In genomic region chrX:47562615-47563243, GRCh38 we compare ENCODE assay signal across 8 cellular contexts. TPM values are rescaled to one million over a fixed set of nuclear protein-coding genes. Genes with fewer than 3 reads are reported as not detected.
DNase-seq lines count a peak whose midpoint lies in the region; ATAC-seq, FAIRE-seq and TF ChIP-seq lines count a peak whose summit lies in the region.

No MANE protein-coding gene starts in this region.

- peaks cover 13% of the 10 kb centered on the region for H3K4me1 ChIP-seq in endothelial cell of umbilical vein (ENCODE audit: control insufficient read depth, extremely low read depth, insufficient read depth, low read length)
- peaks cover 0 to 29% (median 6%) of the 10 kb centered on the region in 4 donors for H3K4me1 ChIP-seq in transverse colon

- H3K4me3 ChIP-seq in endothelial cell of umbilical vein (replicated peaks in 1 of 3; ENCODE audit: insufficient read depth in 1 of 3, low read depth in 1 of 3, low read length in 3 of 3) (no peak overlapping the region), transverse colon (no peak overlapping the region)

- H3K9me1 ChIP-seq in endothelial cell of umbilical vein (replicated peaks; ENCODE audit: control insufficient read depth, extremely low read depth, insufficient read depth, low read length) = no peaks in the 10 kb centered on the region

- H3K27ac ChIP-seq in RWPE1 (peak overlapping the region; percentile 88), endothelial cell of umbilical vein (ENCODE audit: insufficient read depth, low read depth, low read length) (no peak overlapping the region), transverse colon (no peak overlapping the region)

- in situ Hi-C loops in transverse colon (cut with MboI; ENCODE audit: low pct_ligation_motif_present in 1 of 4, low pct_unique_long_range_greater_than_20kb in 1 of 4, low sequenced_read_pairs in 3 of 4) = loop anchor here in 1 of 4 donors (10.0 kb wide), 1 partner anchor 82 kb away; no protein-coding TSS in a partner anchor

- no peaks in the 10 kb centered on the region for H3K36me3 ChIP-seq in endothelial cell of umbilical vein (ENCODE audit: control insufficient read depth in 2 of 2, extremely low read depth in 1 of 2, insufficient read depth in 2 of 2, low read length in 2 of 2)
- H3K36me3 ChIP-seq in transverse colon = peaks cover 0 to 5% (median 0%) of the 10 kb centered on the region in 4 donors

- CTCF ChIA-PET in RWPE1 (lab: Yijun Ruan, JAX) = no interaction called here
- CTCF ChIA-PET in endothelial cell of umbilical vein (lab: Charles Lee) = interaction anchor here (0.9 to 1.4 kb wide), 2 partner anchors 20 to 82 kb away, joined by 4 to 9 read pairs; partner anchors contain the start of gene TIMP1

- H3K4me2 ChIP-seq in endothelial cell of umbilical vein (ENCODE audit: insufficient read depth, low read length) = no peak overlapping the region

- H4K20me1 ChIP-seq in endothelial cell of umbilical vein (replicated peaks; ENCODE audit: control insufficient read depth, extremely low read depth, insufficient read depth, low read length) = no peaks in the 10 kb centered on the region

- dilution Hi-C loops in endothelial cell of umbilical vein (cut with MboI; ENCODE audit: extremely low pct_ligation_motif_present, low sequenced_read_pairs) = no loop called here

- peak; percentile 21 for DNase-seq in stimulated activated CD4-positive, alpha-beta T cell treated with anti-CD3 and anti-CD28 coated beads, Interleukin-1b, Interleukin-23, amount 100 ng/mL, for 48 hours
- no peak for DNase-seq in stimulated activated CD4-positive, alpha-beta T cell treated with anti-CD3 and anti-CD28 coated beads, Interleukin-12 subunit alpha, Interleukin-12 subunit beta, amount 100 ng/mL, for 4 hours
- DNase-seq in RWPE1 (ENCODE audit: low spot score) (no peak), endothelial cell of umbilical vein (ENCODE audit: low read depth, low spot score) (peak; percentile 47), transverse colon (no peak), D341Med (ENCODE audit: low spot score) (no peak), left cardiac atrium (no peak)

- TF ChIP-seq POLR2A in endothelial cell of umbilical vein (IDR thresholded peaks at IDR 0.05; ENCODE audit: low read depth, low read length) = no peak
- TF ChIP-seq POLR2A in transverse colon (IDR thresholded peaks at IDR 0.05) = no peak

- no peak for ATAC-seq in GM18873 (IDR thresholded peaks at IDR 0.05; ENCODE audit: low FRiP score, unreplicated experiment)
- no peak for ATAC-seq in left cardiac atrium

- peak; percentile 88 for FAIRE-seq in endothelial cell of umbilical vein (lab: Jason Lieb, UNC)

- POLR2A ChIA-PET in RWPE1 (lab: Yijun Ruan, JAX; ENCODE audit: low non-redundant PET) (no interaction called here), endothelial cell of umbilical vein (lab: Charles Lee) (no interaction called here)

- TF ChIP-seq EP300 in transverse colon (IDR thresholded peaks at IDR 0.05; ENCODE audit: low read depth) = no peak

- no peak for TF ChIP-seq CTCF in RWPE1 (conservative IDR thresholded peaks at IDR 0.05; ENCODE audit: low read depth)
- peak; percentile 17 to 47 for TF ChIP-seq CTCF in endothelial cell of umbilical vein (IDR thresholded peaks at IDR 0.05; ENCODE audit: extremely low read depth in 1 of 2, insufficient read depth in 1 of 2, low read depth in 1 of 2, low read length in 2 of 2)
- TF ChIP-seq CTCF in transverse colon (IDR thresholded peaks at IDR 0.05) = peak in 3 of 5 experiments; percentile 12 to 19 (median 16)

- H3K79me2 ChIP-seq in endothelial cell of umbilical vein (ENCODE audit: control insufficient read depth, insufficient read depth, low read length) = peaks cover 19% of the 10 kb centered on the region

- BruUV-seq in endothelial cell of umbilical vein (replicated peaks; lab: Mats Ljungman, UMichigan) = no TSS peak

- WGBS in transverse colon (ENCODE audit: low coverage in 1 of 2), 2 donors = 71% methylated on average over 13 of the region's 13 CpGs; no CpG with 5 or more reads in 1 of the 2 donors

- H2AFZ ChIP-seq in endothelial cell of umbilical vein (ENCODE audit: low read depth, low read length) = no peak overlapping the region

- no peaks in the 10 kb centered on the region for H3K9me3 ChIP-seq in endothelial cell of umbilical vein (replicated peaks; ENCODE audit: control insufficient read depth, insufficient read depth, low read length)
- no peaks in the 10 kb centered on the region for H3K9me3 ChIP-seq in transverse colon

- H3K27me3 ChIP-seq in endothelial cell of umbilical vein (ENCODE audit: control insufficient read depth in 2 of 2, insufficient read depth in 2 of 2, low read length in 2 of 2) (no peaks in the 10 kb centered on the region), transverse colon (no peaks in the 10 kb centered on the region)

- no peak overlapping the region for H3K9ac ChIP-seq in endothelial cell of umbilical vein (replicated peaks; ENCODE audit: extremely low read depth, insufficient read depth, low read length)

- intact Hi-C loops in endothelial cell of umbilical vein (cut with micrococcal nuclease) (loop anchor here (1.0 to 5.0 kb wide), 4 partner anchors 60 to 275 kb away; partner anchors contain the start of gene ZNF81), transverse colon (cut with DNase I; ENCODE audit: low total_unique reads) (no loop called here), left cardiac atrium (cut with DNase I) (loop anchor here (5.0 to 10.0 kb wide), 2 partner anchors 62 to 80 kb away; partner anchors contain the start of gene CFP (in 1 of the 2))

TF ChIP-seq in endothelial cell of umbilical vein, 7 proteins besides CTCF, POLR2A, EP300 and RAD21:
- TF ChIP-seq EZH2 (IDR thresholded peaks at IDR 0.05; ENCODE audit: borderline replicate concordance, low read depth, low read length, severe bottlenecking) = no peak
- no peak for TF ChIP-seq POLR2AphosphoS5 (IDR thresholded peaks at IDR 0.05; ENCODE audit: insufficient read depth, low read depth, low read length)
- no peak for TF ChIP-seq MYC (IDR thresholded peaks at IDR 0.05; ENCODE audit: low read depth, low read length)
- TF ChIP-seq MAX (IDR thresholded peaks at IDR 0.05; ENCODE audit: insufficient read depth, insufficient read length) = no peak
- TF ChIP-seq JUN (IDR thresholded peaks at IDR 0.05; ENCODE audit: borderline replicate concordance, insufficient read depth, insufficient read length, low read depth) = no peak
- no peak for TF ChIP-seq FOS (IDR thresholded peaks at IDR 0.05; ENCODE audit: borderline replicate concordance, insufficient read depth, low read length)
- TF ChIP-seq GATA2 (IDR thresholded peaks at IDR 0.05; ENCODE audit: insufficient read depth, insufficient read length, low read depth, low read length) = no peak

RNA-seq across cellular contexts. Expression of gene ARAF, which starts 1.7 kb away (rescaled TPM):
- 58.6 and 62.7 TPM in 2 replicates for total RNA-seq in endothelial cell of umbilical vein
- 69.5 and 77.2 TPM in 2 replicates for polyA plus RNA-seq in endothelial cell of umbilical vein
- 48.2 and 52.2 TPM in 2 replicates for polyA plus RNA-seq in endothelial cell of umbilical vein (2011; cell fraction: cytosol; rRNA removed)
- 152 and 156 TPM in 2 replicates for polyA plus RNA-seq in endothelial cell of umbilical vein (2011; cell fraction: nucleus; rRNA removed)
- polyA plus RNA-seq in endothelial cell of umbilical vein (2012) = 33.4 and 42.8 TPM in 2 replicates
- 65.5 and 67.1 TPM in 2 replicates for polyA minus RNA-seq in endothelial cell of umbilical vein
- polyA minus RNA-seq in endothelial cell of umbilical vein (2011; cell fraction: cytosol; rRNA and poly(A)+ RNA removed) = 42.3 TPM
- polyA minus RNA-seq in endothelial cell of umbilical vein (2011; cell fraction: nucleus; rRNA and poly(A)+ RNA removed) = 53.1 and 70.5 TPM in 2 replicates
- total RNA-seq in transverse colon = 100 to 1,000 TPM in 2 of 4 donors, 10 to 100 TPM in 2; 58.4 to 247 (median 88.3) TPM
- total RNA-seq in left cardiac atrium = 10 to 100 TPM; 64.4 to 75.0 TPM

RNA-seq across cellular contexts. Expression of gene TIMP1, which starts 19.5 kb away (rescaled TPM):
- 104 and 124 TPM in 2 replicates for total RNA-seq in endothelial cell of umbilical vein
- 277 and 382 TPM in 2 replicates for polyA plus RNA-seq in endothelial cell of umbilical vein
- 197 and 232 TPM in 2 replicates for polyA plus RNA-seq in endothelial cell of umbilical vein (2011; cell fraction: cytosol; rRNA removed)
- 55.3 and 78.8 TPM in 2 replicates for polyA plus RNA-seq in endothelial cell of umbilical vein (2011; cell fraction: nucleus; rRNA removed)
- polyA plus RNA-seq in endothelial cell of umbilical vein (2012) = 219 and 355 TPM in 2 replicates
- 248 and 254 TPM in 2 replicates for polyA minus RNA-seq in endothelial cell of umbilical vein
- polyA minus RNA-seq in endothelial cell of umbilical vein (2011; cell fraction: cytosol; rRNA and poly(A)+ RNA removed) = 279 TPM
- polyA minus RNA-seq in endothelial cell of umbilical vein (2011; cell fraction: nucleus; rRNA and poly(A)+ RNA removed) = 21.3 and 29.0 TPM in 2 replicates
- total RNA-seq in transverse colon = 10 to 100 TPM; 14.2 to 83.0 (median 43.6) TPM
- 100 to 1,000 TPM; 377 to 605 TPM for total RNA-seq in left cardiac atrium

RNA-seq across cellular contexts. Expression of gene SYN1, which starts 56.9 kb away (rescaled TPM):
- total RNA-seq in endothelial cell of umbilical vein (not detected in 2 replicates), transverse colon (under 1 TPM; 0.16 to 0.41 (median 0.39) TPM), left cardiac atrium (1 to 10 TPM; 4.4 to 7.0 TPM)
- not detected in 2 replicates for polyA plus RNA-seq in endothelial cell of umbilical vein
- polyA plus RNA-seq in endothelial cell of umbilical vein (2011; cell fraction: cytosol; rRNA removed) = 0.05 TPM in 1 of 2 replicates, not detected in the other
- polyA plus RNA-seq in endothelial cell of umbilical vein (2011; cell fraction: nucleus; rRNA removed) = not detected in 2 replicates
- 0.09 and 0.20 TPM in 2 replicates for polyA plus RNA-seq in endothelial cell of umbilical vein (2012)
- not detected in 2 replicates for polyA minus RNA-seq in endothelial cell of umbilical vein
- not detected for polyA minus RNA-seq in endothelial cell of umbilical vein (2011; cell fraction: cytosol; rRNA and poly(A)+ RNA removed)
- not detected in 2 replicates for polyA minus RNA-seq in endothelial cell of umbilical vein (2011; cell fraction: nucleus; rRNA and poly(A)+ RNA removed)

Comparison
In these comparisons a context has a peak if more than half of its experiments do, and no peak if none do; other contexts are left out.
1. DNase-seq: peak in stimulated activated CD4-positive, alpha-beta T cell treated with anti-CD3 and anti-CD28 coated beads, Interleukin-1b, Interleukin-23, amount 100 ng/mL, for 48 hours (single experiment) and endothelial cell of umbilical vein (single experiment); none in stimulated activated CD4-positive, alpha-beta T cell treated with anti-CD3 and anti-CD28 coated beads, Interleukin-12 subunit alpha, Interleukin-12 subunit beta, amount 100 ng/mL, for 4 hours (single experiment), RWPE1 (single experiment), transverse colon (single experiment), D341Med (single experiment) and left cardiac atrium (single experiment).